Comparison of ENCODE assay signal across 27 cellular contexts in genomic region chrX:7283741-7284140, GRCh38.
"Had no signal": no experiment of that assay in that cellular context is flagged by ENCODE, and none has a peak within 500 bp of the region (broad histone marks: within the 10 kb centered on the region; RNA-seq: fewer than 3 reads in every experiment).

No MANE protein-coding gene starts in this region.

- DNase-seq: activated CD4-positive, alpha-beta memory T cell treated with anti-CD3 and anti-CD28 coated beads, Interleukin-2, amount 10 ng/mL, durations not matched to agents 7 days and 5 days; activated CD4-positive, alpha-beta T cell treated with anti-CD3 and anti-CD28 coated beads for 4 hours; activated CD4-positive, alpha-beta T cell treated with anti-CD3 and anti-CD28 coated beads, Interleukin-2, amount 10 ng/mL, durations not matched to agents 7 days and 5 days; activated CD4-positive, alpha-beta T cell treated with anti-CD3 and anti-CD28 coated beads, Interleukin-2, amount 50 U/mL, for 4 hours; activated CD4-positive, CD25-positive, alpha-beta regulatory T cell; activated CD4-positive, CD25-positive, alpha-beta regulatory T cell treated with anti-CD3 and anti-CD28 coated beads, Interleukin-2, amount 50 U/mL, for 72 hours; activated CD8-positive, alpha-beta memory T cell treated with anti-CD3 and anti-CD28 coated beads for 24 hours; activated effector memory CD4-positive, alpha-beta T cell treated with Interleukin-2 at 50 U/mL for 16 hours; activated gamma-delta T cell treated with Interleukin-2 at 50 U/mL for 16 hours; activated naive CD4-positive, alpha-beta T cell treated with anti-CD3 and anti-CD28 coated beads, Interleukin-2, amount 50 U/mL, for 16 hours; activated naive CD4-positive, alpha-beta T cell treated with Interleukin-2 at 50 U/mL for 16 hours; activated T-cell treated with anti-CD3 and anti-CD28 coated beads, Interleukin-2, amount 50 U/mL, for 4 hours; amniotic stem cell; anterior cingulate cortex; body of pancreas; caudate nucleus; cortex of kidney; dermis blood vessel endothelial cell; effector CD4-positive, alpha-beta T cell; effector memory CD8-positive, alpha-beta T cell; esophagus squamous epithelium; head of caudate nucleus; T-helper 1 cell; T-helper 17 cell; T1000 had no signal

- H3K27me3 ChIP-seq: body of pancreas, esophagus squamous epithelium had no signal

- H3K4me3 ChIP-seq: body of pancreas, esophagus squamous epithelium had no signal

- ATAC-seq: activated T-cell treated with anti-CD3 and anti-CD28 coated beads, Interleukin-2, amount 50 U/mL, for 4 hours; activated T-helper 17 cell treated with anti-CD3 and anti-CD28 coated beads, Interleukin-2, amount 50 U/mL, for 72 hours; body of pancreas; effector memory CD8-positive, alpha-beta T cell; T-helper 17 cell had no signal

- H3K9me3 ChIP-seq: body of pancreas, esophagus squamous epithelium had no signal

- H3K27ac ChIP-seq: body of pancreas, epithelial cell of prostate, esophagus squamous epithelium had no signal

- H3K36me3 ChIP-seq: esophagus squamous epithelium had no signal

- H3K4me1 ChIP-seq: body of pancreas, esophagus squamous epithelium had no signal
